In the genomic region with DNA sequence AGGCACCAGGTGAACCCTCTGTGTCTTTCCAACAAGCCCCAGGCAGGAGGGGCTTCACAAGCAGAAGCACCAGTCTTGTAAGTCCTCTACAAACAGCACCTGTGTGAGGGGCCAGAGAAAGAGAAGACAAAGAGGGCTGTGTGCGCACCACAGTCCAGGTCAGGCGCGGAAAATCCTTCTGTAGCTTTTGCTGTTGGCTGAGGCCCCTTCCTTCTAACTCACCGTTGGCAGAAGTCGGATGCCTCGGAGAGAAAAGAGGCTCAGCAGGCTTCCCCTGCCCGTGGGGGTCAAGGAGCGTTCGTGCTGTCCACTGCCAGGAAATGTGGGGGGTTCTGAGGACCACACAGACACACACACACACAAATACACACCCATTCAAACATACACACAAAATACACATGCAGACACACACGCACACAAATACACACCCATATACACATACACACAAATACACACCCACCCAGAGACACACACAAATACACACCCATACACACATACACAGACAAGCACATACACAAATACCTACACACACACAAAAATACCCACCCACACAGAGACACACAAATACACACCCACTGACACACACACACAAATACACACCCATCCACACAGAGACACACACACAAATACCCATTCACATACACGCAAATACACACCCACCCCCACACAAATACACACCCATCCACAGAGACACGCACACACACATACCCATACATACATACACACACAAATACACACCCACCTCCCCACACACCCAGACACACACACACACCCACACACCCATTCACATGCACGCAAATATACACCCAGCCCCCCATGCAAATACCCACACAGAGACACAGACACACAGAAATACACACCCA, we compare ENCODE assay signal across 18 cellular contexts. TPM values are rescaled to one million over a fixed set of nuclear protein-coding genes. Genes with fewer than 3 reads are reported as not detected.
DNase-seq lines count a peak whose midpoint lies in the region; ATAC-seq and TF ChIP-seq lines count a peak whose summit lies in the region.
"Had no signal": no experiment of that assay in that cellular context is flagged by ENCODE, and none has a peak within 500 bp of the region (broad histone marks: within the 10 kb centered on the region; RNA-seq: fewer than 3 reads in every experiment).

No MANE protein-coding gene starts in this region.

- H3K27ac Mint-ChIP-seq in chondrocyte (ENCODE audit: unreplicated experiment) = peak overlapping the region; percentile 94
- no peak overlapping the region for H3K27ac Mint-ChIP-seq in activated CD4-positive, alpha-beta T cell treated with anti-CD3 and anti-CD28 coated beads for 36 hours
- H3K27ac Mint-ChIP-seq: stimulated activated memory B cell treated with anti-CD40 and anti-IgM and Interleukin-4, amounts not matched to agents 10 μg/mL and 1 μg/mL and 100 μg/mL, for 72 hours had no signal

- H3K9ac ChIP-seq in HUES48 (ENCODE audit: low read depth, low read length) = no peak overlapping the region

- H3K4me3 Mint-ChIP-seq in chondrocyte (ENCODE audit: unreplicated experiment) = no peak overlapping the region
- H3K4me3 Mint-ChIP-seq in activated CD4-positive, alpha-beta T cell treated with anti-CD3 and anti-CD28 coated beads for 36 hours = no peak overlapping the region
- H3K4me3 Mint-ChIP-seq: brain; naive B cell; stimulated activated memory B cell treated with anti-CD40 and anti-IgM and Interleukin-4, amounts not matched to agents 10 μg/mL and 1 μg/mL and 100 μg/mL, for 72 hours had no signal

- no peaks in the 10 kb centered on the region for H3K9me3 ChIP-seq in HUES48 (ENCODE audit: control insufficient read depth, insufficient read depth, low read length)

- peaks cover 6% of the 10 kb centered on the region for H3K4me1 ChIP-seq in HUES48 (ENCODE audit: control insufficient read depth, insufficient read depth, low read length)

- no peaks in the 10 kb centered on the region for H3K36me3 Mint-ChIP-seq in chondrocyte (ENCODE audit: low read depth)
- H3K36me3 Mint-ChIP-seq in activated CD4-positive, alpha-beta T cell treated with anti-CD3 and anti-CD28 coated beads for 36 hours (ENCODE audit: low read depth) = no peaks in the 10 kb centered on the region
- H3K36me3 Mint-ChIP-seq: brain; naive B cell; stimulated activated memory B cell treated with anti-CD40 and anti-IgM and Interleukin-4, amounts not matched to agents 10 μg/mL and 1 μg/mL and 100 μg/mL, for 72 hours had no signal

- no peaks in the 10 kb centered on the region; the same call in 1 of the 2 replicates for H3K27me3 ChIP-seq in HUES48 (ENCODE audit: control insufficient read depth, insufficient read depth, low read length)

- peaks cover 28% of the 10 kb centered on the region for H3K4me1 Mint-ChIP-seq in chondrocyte (ENCODE audit: low read depth)
- peaks cover 22% of the 10 kb centered on the region for H3K4me1 Mint-ChIP-seq in activated CD4-positive, alpha-beta T cell treated with anti-CD3 and anti-CD28 coated beads for 36 hours
- H3K4me1 Mint-ChIP-seq: stimulated activated memory B cell treated with anti-CD40 and anti-IgM and Interleukin-4, amounts not matched to agents 10 μg/mL and 1 μg/mL and 100 μg/mL, for 72 hours had no signal

- CTCF ChIA-PET in activated CD4-positive, alpha-beta T cell treated with anti-CD3 and anti-CD28 coated beads for 36 hours (lab: Charles Lee) = no interaction called here

- H3K27me3 Mint-ChIP-seq in chondrocyte (ENCODE audit: low read depth) = peaks cover 4% of the 10 kb centered on the region
- peaks cover 7% of the 10 kb centered on the region for H3K27me3 Mint-ChIP-seq in activated CD4-positive, alpha-beta T cell treated with anti-CD3 and anti-CD28 coated beads for 36 hours

- no peaks in the 10 kb centered on the region for H3K36me3 ChIP-seq in HUES48 (ENCODE audit: control insufficient read depth, insufficient read depth, low read length)

- no peaks in the 10 kb centered on the region for H3K9me3 Mint-ChIP-seq in chondrocyte (ENCODE audit: low read depth)
- no peaks in the 10 kb centered on the region for H3K9me3 Mint-ChIP-seq in activated CD4-positive, alpha-beta T cell treated with anti-CD3 and anti-CD28 coated beads for 36 hours (ENCODE audit: low read depth)
- H3K9me3 Mint-ChIP-seq: stimulated activated memory B cell treated with anti-CD40 and anti-IgM and Interleukin-4, amounts not matched to agents 10 μg/mL and 1 μg/mL and 100 μg/mL, for 72 hours had no signal

- TF ChIP-seq CTCF in chondrocyte (IDR thresholded peaks at IDR 0.05) (no peak), GM20000 (IDR thresholded peaks at IDR 0.05; ENCODE audit: extremely low read depth, missing control alignments) (no peak)

- intact Hi-C loops in posterior vena cava (cut with DNase I) = no loop called here
- intact Hi-C loops in activated CD4-positive, alpha-beta T cell treated with anti-CD3 and anti-CD28 coated beads for 36 hours (cut with DNase I, micrococcal nuclease) = no loop called here

- POLR2A ChIA-PET in activated CD4-positive, alpha-beta T cell treated with anti-CD3 and anti-CD28 coated beads for 36 hours (lab: Charles Lee) = no interaction called here

- H3K27ac ChIP-seq in HUES48 (ENCODE audit: low read depth, low read length) = peak overlapping the region; percentile 86

- no peak overlapping the region for H3K4me3 ChIP-seq in HUES48 (ENCODE audit: low read depth, low read length)

- ATAC-seq in activated CD4-positive, alpha-beta T cell treated with anti-CD3 and anti-CD28 coated beads for 36 hours = no peak
- ATAC-seq: right cardiac atrium; stimulated activated memory B cell treated with anti-CD40 and anti-IgM and Interleukin-4, amounts not matched to agents 10 μg/mL and 1 μg/mL and 100 μg/mL, for 72 hours had no signal

- DNase-seq in chondrocyte (ENCODE audit: low spot score) (peak; percentile 53), posterior vena cava (ENCODE audit: low spot score) (peak; percentile 58), NCI-H82 (lab: John Stamatoyannopoulos, UW) (no peak), GM20000 (ENCODE audit: low spot score) (no peak)
- no peak for DNase-seq in activated CD4-positive, alpha-beta T cell treated with anti-CD3 and anti-CD28 coated beads for 36 hours
- DNase-seq: activated gamma-delta T cell; DMS79; effector CD8-positive, alpha-beta T cell; naive B cell; NCI-H1105; NCI-H226; stimulated activated CD4-positive, alpha-beta T cell treated with anti-CD3 and anti-CD28 coated beads, Interleukin-4, amount 100 ng/mL, for 24 hours had no signal

RNA-seq across cellular contexts. Expression of gene ZG16B, which starts 6.8 kb away (rescaled TPM):
- 2.1 to 2.6 TPM in 2 of 3 replicates, not detected in the other for total RNA-seq in chondrocyte
- total RNA-seq in posterior vena cava = not detected
- 1 to 10 TPM in 1 of 2 experiments, under 1 TPM in 1; 0.65 to 1.2 TPM for total RNA-seq in activated CD4-positive, alpha-beta T cell treated with anti-CD3 and anti-CD28 coated beads for 36 hours

RNA-seq across cellular contexts. Expression of gene PRSS21, which starts 19.8 kb away (rescaled TPM):
- not detected in 3 replicates for total RNA-seq in chondrocyte
- total RNA-seq in posterior vena cava = not detected
- total RNA-seq in activated CD4-positive, alpha-beta T cell treated with anti-CD3 and anti-CD28 coated beads for 36 hours = under 1 TPM; 0.69 to 0.71 TPM
- total RNA-seq: right cardiac atrium had no signal

RNA-seq across cellular contexts. Expression of gene PRSS22, which starts 21.1 kb away (rescaled TPM):
- total RNA-seq in chondrocyte (not detected in 3 replicates), posterior vena cava (not detected)
- total RNA-seq in activated CD4-positive, alpha-beta T cell treated with anti-CD3 and anti-CD28 coated beads for 36 hours = not detected
- total RNA-seq: activated CD8-positive, alpha-beta memory T cell treated with anti-CD3 and anti-CD28 coated beads for 36 hours; right cardiac atrium had no signal

RNA-seq across cellular contexts. Expression of gene PRSS41, which starts 38.6 kb away (rescaled TPM):
- total RNA-seq in chondrocyte (not detected in 3 replicates), posterior vena cava (not detected)
- not detected for total RNA-seq in activated CD4-positive, alpha-beta T cell treated with anti-CD3 and anti-CD28 coated beads for 36 hours
- total RNA-seq: activated CD8-positive, alpha-beta memory T cell treated with anti-CD3 and anti-CD28 coated beads for 36 hours; kidney; right cardiac atrium had no signal

RNA-seq across cellular contexts. Expression of gene FLYWCH2, which starts 46.1 kb away (rescaled TPM):
- total RNA-seq in chondrocyte (33.4 to 43.1 TPM (median 34.7 TPM) in 3 replicates), posterior vena cava (10 to 100 TPM; 16.0 to 17.6 TPM)
- total RNA-seq in activated CD4-positive, alpha-beta T cell treated with anti-CD3 and anti-CD28 coated beads for 36 hours = 10 to 100 TPM; 16.8 to 17.3 TPM

Comparison
In these comparisons a context has a peak if more than half of its experiments do, and no peak if none do; other contexts are left out.
1. DNase-seq: peak in chondrocyte (single experiment) and posterior vena cava (single experiment); none in activated CD4-positive, alpha-beta T cell treated with anti-CD3 and anti-CD28 coated beads for 36 hours (single experiment), NCI-H82 (single experiment) and GM20000 (single experiment).